Comparison of ENCODE assay signal across 1 cellular context in genomic region chr14:67571275-67571990, GRCh38.
TF ChIP-seq lines count a peak whose summit lies in the region.

No MANE protein-coding gene starts in this region.

TF ChIP-seq in K562, 482 proteins besides CTCF, POLR2A, EP300 and RAD21:
- no peak for TF ChIP-seq THRAP3 (IDR thresholded peaks at IDR 0.05; ENCODE audit: borderline replicate concordance)
- TF ChIP-seq TFAP4 (CRISPR knock-in tag; IDR thresholded peaks at IDR 0.05; ENCODE audit: borderline replicate concordance): 0 out of 2 replicates have a peak, but pooled peaks have one; percentile 13
- no peak for TF ChIP-seq TCF7L2 (IDR thresholded peaks at IDR 0.05; ENCODE audit: low read depth, low read length)
- no peak for TF ChIP-seq HDAC3 (IDR thresholded peaks at IDR 0.05; ENCODE audit: borderline replicate concordance, partially characterized antibody)
- TF ChIP-seq ERF (CRISPR knock-in tag; IDR thresholded peaks at IDR 0.05): no peak
- TF ChIP-seq MCM2 (IDR thresholded peaks at IDR 0.05; ENCODE audit: low read depth): no peak
- TF ChIP-seq ZNF512 (tag; IDR thresholded peaks at IDR 0.05): no peak
- no peak for TF ChIP-seq BRF1 (IDR thresholded peaks at IDR 0.05; ENCODE audit: borderline replicate concordance, extremely low read depth, insufficient read length)
- peak; percentile 73 for TF ChIP-seq SMC3 (conservative IDR thresholded peaks at IDR 0.05; ENCODE audit: insufficient read depth, low read depth, low read length)
- peak; percentile 60 for TF ChIP-seq DEAF1 (CRISPR knock-in tag; IDR thresholded peaks at IDR 0.05)
- no peak for TF ChIP-seq CHD1 (IDR thresholded peaks at IDR 0.05; ENCODE audit: low read length)
- peak in 1 of 2 experiments; percentile 25; a peak in 1 of 4 replicates for TF ChIP-seq MAZ (CRISPR knock-in tag; conservative IDR thresholded peaks at IDR 0.05 in 1 of 2, IDR thresholded peaks at IDR 0.05 in 1 of 2)
- no peak for TF ChIP-seq GTF2B (IDR thresholded peaks at IDR 0.05; ENCODE audit: extremely low read depth, insufficient read length)
- TF ChIP-seq RFX7 (CRISPR knock-in tag; IDR thresholded peaks at IDR 0.05): no peak
- TF ChIP-seq GATAD2B (IDR thresholded peaks at IDR 0.05; ENCODE audit: borderline replicate concordance): no peak
- 0 out of 2 replicates have a peak, but pooled peaks have one; percentile 20 for TF ChIP-seq GABPB1 (CRISPR knock-in tag; IDR thresholded peaks at IDR 0.05)
- TF ChIP-seq TAF7 (tag; IDR thresholded peaks at IDR 0.05): no peak
- TF ChIP-seq KAT7 (CRISPR knock-in tag; IDR thresholded peaks at IDR 0.05; ENCODE audit: borderline replicate concordance): no peak
- TF ChIP-seq CGGBP1 (CRISPR knock-in tag; IDR thresholded peaks at IDR 0.05): no peak
- TF ChIP-seq PKNOX1 (IDR thresholded peaks at IDR 0.05): peak; percentile 75
- TF ChIP-seq POLR2G (IDR thresholded peaks at IDR 0.05; ENCODE audit: low read depth, low read length): no peak
- peak; percentile 30; the same call in 1 of the 2 replicates for TF ChIP-seq STAG1 (CRISPR knock-in tag; IDR thresholded peaks at IDR 0.05; ENCODE audit: borderline replicate concordance)
- no peak for TF ChIP-seq RBM25 (IDR thresholded peaks at IDR 0.05; ENCODE audit: low read depth, low read length, severe bottlenecking)
- TF ChIP-seq XRCC4 (IDR thresholded peaks at IDR 0.05; ENCODE audit: extremely low read depth, insufficient read depth, insufficient read length): no peak
- TF ChIP-seq PBX2 (CRISPR knock-in tag; IDR thresholded peaks at IDR 0.05; ENCODE audit: low read depth): no peak
- peak; percentile 44 for TF ChIP-seq PBX2 (tag; conservative IDR thresholded peaks at IDR 0.05; ENCODE audit: low read depth)
- TF ChIP-seq HDAC2 (IDR thresholded peaks at IDR 0.05): no peak
- TF ChIP-seq ZNF124 (CRISPR knock-in tag; IDR thresholded peaks at IDR 0.05): no peak
- no peak for TF ChIP-seq POLR3G (IDR thresholded peaks at IDR 0.05; ENCODE audit: extremely low read depth, insufficient read length, insufficient replicate concordance)
- TF ChIP-seq CREM (IDR thresholded peaks at IDR 0.05; ENCODE audit: low read depth): 0 out of 2 replicates have a peak, but pooled peaks have one; percentile 17
- TF ChIP-seq KLF1 (tag; IDR thresholded peaks at IDR 0.05): no peak
- 0 out of 2 replicates have a peak, but pooled peaks have one; percentile 12 for TF ChIP-seq CXXC5 (CRISPR knock-in tag; IDR thresholded peaks at IDR 0.05)
